In the genomic region with DNA sequence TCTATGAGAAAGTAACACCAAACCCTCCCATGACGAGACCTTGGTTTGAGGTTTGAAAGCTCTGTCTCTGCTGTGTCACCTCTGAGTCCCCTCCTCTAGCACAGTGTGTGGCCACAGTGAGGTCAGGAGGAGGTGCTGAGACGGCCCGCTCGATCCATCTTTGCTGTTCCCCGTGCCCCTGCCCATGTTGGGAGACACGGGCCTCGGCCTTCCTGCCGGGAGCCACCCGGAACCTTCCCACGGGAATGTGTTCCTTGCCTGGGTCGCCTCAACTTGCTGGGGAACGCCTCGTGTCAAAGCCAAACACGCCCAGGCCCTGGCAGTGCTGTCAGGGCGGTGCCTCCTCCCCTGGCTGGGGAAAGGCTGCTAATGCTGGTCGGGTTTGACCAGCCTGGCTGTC, we compare ENCODE assay signal across 15 cellular contexts. TPM values are rescaled to one million over a fixed set of nuclear protein-coding genes. Genes with fewer than 3 reads are reported as not detected.
DNase-seq lines count a peak whose midpoint lies in the region; ATAC-seq lines count a peak whose summit lies in the region.
"Had no signal": no experiment of that assay in that cellular context is flagged by ENCODE, and none has a peak within 500 bp of the region (broad histone marks: within the 10 kb centered on the region; RNA-seq: fewer than 3 reads in every experiment).

No MANE protein-coding gene starts in this region.

- H3K4me1 ChIP-seq in mesenchymal stem cell (ENCODE audit: control insufficient read depth, insufficient read depth, low read depth, low read length) (peaks cover 6% of the 10 kb centered on the region), urinary bladder (ENCODE audit: insufficient read depth) (no peaks in the 10 kb centered on the region)
- H3K4me1 ChIP-seq: gastrocnemius medialis had no signal

- no peak overlapping the region for H2BK5ac ChIP-seq in mesenchymal stem cell (ENCODE audit: low read depth, low read length, poor library complexity, severe bottlenecking)

- H2BK15ac ChIP-seq in mesenchymal stem cell (ENCODE audit: low read depth, poor library complexity, severe bottlenecking): peak overlapping the region; percentile 54

- H3K79me1 ChIP-seq in mesenchymal stem cell (replicated peaks; ENCODE audit: low read length, poor library complexity, severe bottlenecking): no peaks in the 10 kb centered on the region

- WGBS in mesenchymal stem cell: 83% methylated on average over 16 of the region's 16 CpGs
- WGBS in urinary bladder: 60% methylated on average over 16 of the region's 16 CpGs

- no peak overlapping the region for H3K4me3 Mint-ChIP-seq in activated naive CD8-positive, alpha-beta T cell treated with anti-CD3 and anti-CD28 coated beads, Interleukin-2, amount 10 ng/mL, durations not matched to agents 7 days and 5 days
- H3K4me3 Mint-ChIP-seq in activated naive CD8-positive, alpha-beta T cell treated with anti-CD3 and anti-CD28 coated beads for 36 hours: no peak overlapping the region
- H3K4me3 Mint-ChIP-seq in activated T-helper 17 cell treated with anti-CD3 and anti-CD28 coated beads, Interleukin-2, amount 50 U/mL, for 72 hours: no peak overlapping the region

- H3K27me3 Mint-ChIP-seq in activated naive CD8-positive, alpha-beta T cell treated with anti-CD3 and anti-CD28 coated beads, Interleukin-2, amount 10 ng/mL, durations not matched to agents 7 days and 5 days: no peaks in the 10 kb centered on the region
- no peaks in the 10 kb centered on the region for H3K27me3 Mint-ChIP-seq in activated naive CD8-positive, alpha-beta T cell treated with anti-CD3 and anti-CD28 coated beads for 36 hours
- H3K27me3 Mint-ChIP-seq in activated T-helper 17 cell treated with anti-CD3 and anti-CD28 coated beads, Interleukin-2, amount 50 U/mL, for 72 hours: no peaks in the 10 kb centered on the region

- no peaks in the 10 kb centered on the region for H3K9me3 ChIP-seq in mesenchymal stem cell (ENCODE audit: control insufficient read depth, low read length)
- H3K9me3 ChIP-seq: gastrocnemius medialis had no signal

- no peak overlapping the region for H3K27ac Mint-ChIP-seq in activated naive CD8-positive, alpha-beta T cell treated with anti-CD3 and anti-CD28 coated beads, Interleukin-2, amount 10 ng/mL, durations not matched to agents 7 days and 5 days
- no peak overlapping the region for H3K27ac Mint-ChIP-seq in activated naive CD8-positive, alpha-beta T cell treated with anti-CD3 and anti-CD28 coated beads for 36 hours
- H3K27ac Mint-ChIP-seq in activated T-helper 17 cell treated with anti-CD3 and anti-CD28 coated beads, Interleukin-2, amount 50 U/mL, for 72 hours: no peak overlapping the region

- H4K8ac ChIP-seq in mesenchymal stem cell (ENCODE audit: low read length): peak overlapping the region; percentile 36

- H3K27me3 ChIP-seq in mesenchymal stem cell (ENCODE audit: control insufficient read depth in 1 of 2, insufficient read depth in 1 of 2, low read length in 2 of 2): peaks cover 0 to 21% of the 10 kb centered on the region in 2 experiments
- H3K27me3 ChIP-seq: gastrocnemius medialis had no signal

- DNase-seq in activated naive CD8-positive, alpha-beta T cell treated with anti-CD3 and anti-CD28 coated beads, Interleukin-2, amount 10 ng/mL, durations not matched to agents 7 days and 5 days: no peak
- DNase-seq in activated naive CD8-positive, alpha-beta T cell treated with anti-CD3 and anti-CD28 coated beads for 36 hours: no peak
- no peak for DNase-seq in mesenchymal stem cell
- DNase-seq in activated effector memory CD4-positive, alpha-beta T cell treated with anti-CD3 and anti-CD28 coated beads, Interleukin-2, amount 50 U/mL, for 16 hours: no peak
- DNase-seq: DMS 273 treated with DMSO at 0.1 percent for 48 hours, gastrocnemius medialis, NCI-H1694, occipital lobe had no signal

- H3K36me3 ChIP-seq in mesenchymal stem cell (ENCODE audit: control insufficient read depth in 1 of 2, insufficient read depth in 2 of 2, low read depth in 1 of 2, low read length in 2 of 2): no peaks in the 10 kb centered on the region
- H3K36me3 ChIP-seq in urinary bladder (ENCODE audit: insufficient read depth): no peaks in the 10 kb centered on the region
- H3K36me3 ChIP-seq: gastrocnemius medialis had no signal

- no peak overlapping the region for H3K4me3 ChIP-seq in mesenchymal stem cell (ENCODE audit: insufficient read depth in 1 of 2, low read depth in 1 of 2, low read length in 2 of 2)
- H3K4me3 ChIP-seq in urinary bladder (ENCODE audit: low read depth, low read length): no peak overlapping the region
- H3K4me3 ChIP-seq: gastrocnemius medialis had no signal

- no peaks in the 10 kb centered on the region for H3K9me3 Mint-ChIP-seq in activated naive CD8-positive, alpha-beta T cell treated with anti-CD3 and anti-CD28 coated beads, Interleukin-2, amount 10 ng/mL, durations not matched to agents 7 days and 5 days
- no peaks in the 10 kb centered on the region for H3K9me3 Mint-ChIP-seq in activated naive CD8-positive, alpha-beta T cell treated with anti-CD3 and anti-CD28 coated beads for 36 hours
- no peaks in the 10 kb centered on the region for H3K9me3 Mint-ChIP-seq in activated T-helper 17 cell treated with anti-CD3 and anti-CD28 coated beads, Interleukin-2, amount 50 U/mL, for 72 hours

- no peak overlapping the region for H2BK120ac ChIP-seq in mesenchymal stem cell (ENCODE audit: low read depth, low read length)

- no peak overlapping the region for H3K9ac ChIP-seq in mesenchymal stem cell (ENCODE audit: low read length)

- H2AFZ ChIP-seq in mesenchymal stem cell (ENCODE audit: low read depth, low read length): no peak overlapping the region

- H3K4me1 Mint-ChIP-seq in activated naive CD8-positive, alpha-beta T cell treated with anti-CD3 and anti-CD28 coated beads, Interleukin-2, amount 10 ng/mL, durations not matched to agents 7 days and 5 days: peaks cover 30% of the 10 kb centered on the region
- peaks cover 9% of the 10 kb centered on the region for H3K4me1 Mint-ChIP-seq in activated naive CD8-positive, alpha-beta T cell treated with anti-CD3 and anti-CD28 coated beads for 36 hours
- peaks cover 8% of the 10 kb centered on the region for H3K4me1 Mint-ChIP-seq in activated T-helper 17 cell treated with anti-CD3 and anti-CD28 coated beads, Interleukin-2, amount 50 U/mL, for 72 hours

- H3K4me2 ChIP-seq in mesenchymal stem cell (ENCODE audit: low read length, poor library complexity, severe bottlenecking): no peak overlapping the region

- H3K4ac ChIP-seq in mesenchymal stem cell (ENCODE audit: low read depth in 1 of 2, low read length in 2 of 2): no peak overlapping the region

- no peaks in the 10 kb centered on the region for H3K36me3 Mint-ChIP-seq in activated naive CD8-positive, alpha-beta T cell treated with anti-CD3 and anti-CD28 coated beads, Interleukin-2, amount 10 ng/mL, durations not matched to agents 7 days and 5 days
- no peaks in the 10 kb centered on the region for H3K36me3 Mint-ChIP-seq in activated naive CD8-positive, alpha-beta T cell treated with anti-CD3 and anti-CD28 coated beads for 36 hours
- H3K36me3 Mint-ChIP-seq in activated T-helper 17 cell treated with anti-CD3 and anti-CD28 coated beads, Interleukin-2, amount 50 U/mL, for 72 hours (ENCODE audit: low read depth): no peaks in the 10 kb centered on the region

- no peak overlapping the region for H3K18ac ChIP-seq in mesenchymal stem cell (ENCODE audit: low read depth in 1 of 2, low read length in 2 of 2)

- POLR2A ChIA-PET in activated naive CD8-positive, alpha-beta T cell treated with anti-CD3 and anti-CD28 coated beads, Interleukin-2, amount 10 ng/mL, durations not matched to agents 7 days and 5 days (lab: Charles Lee): interaction anchor here (0.7 to 2.5 kb wide), 2 partner anchors 11 to 145 kb away, joined by 6 read pairs; partner anchors contain the start of gene IL27RA

- ATAC-seq in activated naive CD8-positive, alpha-beta T cell treated with anti-CD3 and anti-CD28 coated beads, Interleukin-2, amount 10 ng/mL, durations not matched to agents 7 days and 5 days (ENCODE audit: low read depth): peak; percentile 67
- ATAC-seq in activated T-helper 17 cell treated with anti-CD3 and anti-CD28 coated beads, Interleukin-2, amount 50 U/mL, for 72 hours (replicated peaks): peak; percentile 74
- ATAC-seq in HG02623 (IDR thresholded peaks at IDR 0.05; ENCODE audit: unreplicated experiment) (no peak), HG03280 (IDR thresholded peaks at IDR 0.05; ENCODE audit: unreplicated experiment) (no peak)
- ATAC-seq: gastrocnemius medialis had no signal

- H2BK12ac ChIP-seq in mesenchymal stem cell (ENCODE audit: low read length in 2 of 2): no peak overlapping the region

- no peak overlapping the region for H3K14ac ChIP-seq in mesenchymal stem cell (ENCODE audit: low read length in 2 of 2)

- H3K23ac ChIP-seq in mesenchymal stem cell (ENCODE audit: low read length in 2 of 2): no peak overlapping the region

- no peak overlapping the region for H2AK5ac ChIP-seq in mesenchymal stem cell (ENCODE audit: low read length, severe bottlenecking)

- H4K91ac ChIP-seq in mesenchymal stem cell (ENCODE audit: low read length): peak overlapping the region; percentile 41

- H3K27ac ChIP-seq in mesenchymal stem cell (ENCODE audit: low read length, poor library complexity, severe bottlenecking) (no peak overlapping the region), urinary bladder (ENCODE audit: low read depth) (peak overlapping the region; percentile 44)
- H3K27ac ChIP-seq: gastrocnemius medialis had no signal

RNA-seq across cellular contexts. Expression of gene NANOS3, which starts 10.1 kb away (rescaled TPM):
- total RNA-seq in activated naive CD8-positive, alpha-beta T cell treated with anti-CD3 and anti-CD28 coated beads, Interleukin-2, amount 10 ng/mL, durations not matched to agents 7 days and 5 days: 1 to 10 TPM in 1 of 2 experiments, not detected in 1; 2.3 TPM
- total RNA-seq in activated naive CD8-positive, alpha-beta T cell treated with anti-CD3 and anti-CD28 coated beads for 36 hours: under 1 TPM; 0.70 to 0.80 TPM
- total RNA-seq in activated T-helper 17 cell treated with anti-CD3 and anti-CD28 coated beads, Interleukin-2, amount 50 U/mL, for 72 hours: 1 to 10 TPM; 1.2 to 3.6 TPM
- polyA plus RNA-seq in mesenchymal stem cell (2013, experiment 1 of 2): 1.4 TPM
- 3.1 TPM for polyA plus RNA-seq in mesenchymal stem cell (2013, experiment 2 of 2)
- total RNA-seq in urinary bladder: not detected
- 0.57 TPM for polyA plus RNA-seq in urinary bladder
- total RNA-seq: gastrocnemius medialis, H1, NCI-H460 had no signal

RNA-seq across cellular contexts. Expression of gene BRME1, which starts 18.9 kb away (rescaled TPM):
- 1 to 10 TPM; 5.5 to 7.2 TPM for total RNA-seq in activated naive CD8-positive, alpha-beta T cell treated with anti-CD3 and anti-CD28 coated beads, Interleukin-2, amount 10 ng/mL, durations not matched to agents 7 days and 5 days
- total RNA-seq in activated naive CD8-positive, alpha-beta T cell treated with anti-CD3 and anti-CD28 coated beads for 36 hours: 1 to 10 TPM; 6.9 to 7.3 TPM
- total RNA-seq in activated T-helper 17 cell treated with anti-CD3 and anti-CD28 coated beads, Interleukin-2, amount 50 U/mL, for 72 hours: 10 to 100 TPM in 1 of 2 donors, 1 to 10 TPM in 1; 4.8 to 12.5 TPM
- 0.22 TPM for polyA plus RNA-seq in mesenchymal stem cell (2013, experiment 1 of 2)
- polyA plus RNA-seq in mesenchymal stem cell (2013, experiment 2 of 2): 0.22 TPM
- 2.0 TPM for total RNA-seq in urinary bladder
- polyA plus RNA-seq in urinary bladder: 2.2 TPM

RNA-seq across cellular contexts. Expression of gene CC2D1A, which starts 19.0 kb away (rescaled TPM):
- 10 to 100 TPM; 34.7 to 34.8 TPM for total RNA-seq in activated naive CD8-positive, alpha-beta T cell treated with anti-CD3 and anti-CD28 coated beads, Interleukin-2, amount 10 ng/mL, durations not matched to agents 7 days and 5 days
- total RNA-seq in activated naive CD8-positive, alpha-beta T cell treated with anti-CD3 and anti-CD28 coated beads for 36 hours: 10 to 100 TPM; 24.4 to 25.0 TPM
- total RNA-seq in activated T-helper 17 cell treated with anti-CD3 and anti-CD28 coated beads, Interleukin-2, amount 50 U/mL, for 72 hours: 10 to 100 TPM; 34.6 to 35.4 TPM
- 15.2 TPM for polyA plus RNA-seq in mesenchymal stem cell (2013, experiment 1 of 2)
- polyA plus RNA-seq in mesenchymal stem cell (2013, experiment 2 of 2): 15.0 TPM
- 7.3 TPM for total RNA-seq in urinary bladder
- polyA plus RNA-seq in urinary bladder: 25.8 TPM

RNA-seq across cellular contexts. Expression of gene PODNL1, which starts 51.2 kb away (rescaled TPM):
- 1 to 10 TPM; 1.2 to 1.4 TPM for total RNA-seq in activated naive CD8-positive, alpha-beta T cell treated with anti-CD3 and anti-CD28 coated beads, Interleukin-2, amount 10 ng/mL, durations not matched to agents 7 days and 5 days
- total RNA-seq in activated naive CD8-positive, alpha-beta T cell treated with anti-CD3 and anti-CD28 coated beads for 36 hours: not detected
- 1 to 10 TPM in 1 of 2 donors, under 1 TPM in 1; 0.90 to 1.0 TPM for total RNA-seq in activated T-helper 17 cell treated with anti-CD3 and anti-CD28 coated beads, Interleukin-2, amount 50 U/mL, for 72 hours
- polyA plus RNA-seq in mesenchymal stem cell (2013, experiment 1 of 2): 4.7 TPM
- polyA plus RNA-seq in mesenchymal stem cell (2013, experiment 2 of 2): 3.7 TPM
- total RNA-seq in urinary bladder: 0.21 TPM
- polyA plus RNA-seq in urinary bladder: 2.4 TPM
- total RNA-seq: lung microvascular endothelial cell, NCI-H460, occipital lobe had no signal

Comparison
In these comparisons a context has a peak if more than half of its experiments do, and no peak if none do; other contexts are left out.
1. ATAC-seq: peak in activated naive CD8-positive, alpha-beta T cell treated with anti-CD3 and anti-CD28 coated beads, Interleukin-2, amount 10 ng/mL, durations not matched to agents 7 days and 5 days (single experiment) and activated T-helper 17 cell treated with anti-CD3 and anti-CD28 coated beads, Interleukin-2, amount 50 U/mL, for 72 hours (single experiment); none in HG02623 (single experiment) and HG03280 (single experiment).